Comparison of ENCODE assay signal across 21 cellular contexts in the genomic region with DNA sequence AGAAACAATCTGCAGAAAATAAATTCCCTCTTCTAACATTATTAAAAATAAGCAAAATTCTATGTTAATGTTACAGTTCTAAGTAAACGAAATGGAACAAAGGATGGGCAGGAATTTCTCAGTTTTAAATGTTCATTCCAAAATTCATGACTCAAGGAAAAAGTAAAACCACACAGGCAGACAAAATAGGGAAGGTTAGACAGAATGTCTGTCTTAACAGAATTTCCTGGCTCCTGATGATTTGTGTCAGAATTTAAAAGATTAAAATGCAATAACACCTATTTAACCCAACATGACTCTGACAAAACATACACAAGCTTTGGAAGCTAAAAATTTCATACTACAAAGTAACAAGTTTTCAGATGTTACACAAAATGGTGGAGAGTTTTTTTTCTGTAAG. TPM values are rescaled to one million over a fixed set of nuclear protein-coding genes. Genes with fewer than 3 reads are reported as not detected.
DNase-seq lines count a peak whose midpoint lies in the region; ATAC-seq and TF ChIP-seq lines count a peak whose summit lies in the region.
"Had no signal": no experiment of that assay in that cellular context is flagged by ENCODE, and none has a peak within 500 bp of the region (broad histone marks: within the 10 kb centered on the region; RNA-seq: fewer than 3 reads in every experiment).

No MANE protein-coding gene starts in this region.

- no peaks in the 10 kb centered on the region for H3K36me3 Mint-ChIP-seq in chondrocyte (ENCODE audit: low read depth)
- peaks cover 48% of the 10 kb centered on the region for H3K36me3 Mint-ChIP-seq in CD4-positive, alpha-beta T cell (ENCODE audit: low read depth)

- no peaks in the 10 kb centered on the region for H3K9me3 Mint-ChIP-seq in chondrocyte (ENCODE audit: low read depth)
- H3K9me3 Mint-ChIP-seq in CD4-positive, alpha-beta T cell, result no peaks in the 10 kb centered on the region
- H3K9me3 Mint-ChIP-seq: activated naive CD8-positive, alpha-beta T cell treated with anti-CD3 and anti-CD28 coated beads, Interleukin-2, amount 50 U/mL, for 24 hours; activated T-helper 1 cell treated with anti-CD3 and anti-CD28 coated beads, Interleukin-12 subunit alpha, Interleukin-12 subunit beta, Interleukin-2, Interleukin-4 antibody, amounts not matched to agents 30 ng/mL and 10 ng/mL and 1 ng/mL, durations not matched to agents 14 hours and 24 hours and 36 hours had no signal

- CTCF ChIA-PET in CD4-positive, alpha-beta T cell (lab: Charles Lee), result interaction anchor here (1.1 to 1.3 kb wide), 2 partner anchors 65 to 79 kb away, joined by 3 to 6 read pairs; no protein-coding TSS in a partner anchor

- H3K4me1 ChIP-seq in left ventricle myocardium inferior (peaks cover 98% of the 10 kb centered on the region), right cardiac atrium (ENCODE audit: control insufficient read depth, insufficient read depth, low read length) (peaks cover 8% of the 10 kb centered on the region), osteoblast (ENCODE audit: insufficient read depth, low read length) (peaks cover 37% of the 10 kb centered on the region), vagina (peaks cover 78% of the 10 kb centered on the region)
- H3K4me1 ChIP-seq: prostate gland had no signal

- peak overlapping the region; percentile 23 for H3K4me3 Mint-ChIP-seq in chondrocyte (ENCODE audit: unreplicated experiment)
- no peak overlapping the region for H3K4me3 Mint-ChIP-seq in CD4-positive, alpha-beta T cell
- H3K4me3 Mint-ChIP-seq: activated naive CD8-positive, alpha-beta T cell treated with anti-CD3 and anti-CD28 coated beads, Interleukin-2, amount 50 U/mL, for 24 hours; activated T-helper 1 cell treated with anti-CD3 and anti-CD28 coated beads, Interleukin-12 subunit alpha, Interleukin-12 subunit beta, Interleukin-2, Interleukin-4 antibody, amounts not matched to agents 30 ng/mL and 10 ng/mL and 1 ng/mL, durations not matched to agents 14 hours and 24 hours and 36 hours had no signal

- H3K79me2 ChIP-seq in osteoblast (ENCODE audit: insufficient read depth, low read length), result peaks cover 62% of the 10 kb centered on the region

- no peaks in the 10 kb centered on the region for H3K27me3 ChIP-seq in left ventricle myocardium inferior (ENCODE audit: low read depth)
- no peaks in the 10 kb centered on the region for H3K27me3 ChIP-seq in right cardiac atrium (ENCODE audit: control insufficient read depth, insufficient read depth)
- H3K27me3 ChIP-seq in osteoblast (ENCODE audit: insufficient read depth, low read length), result no peaks in the 10 kb centered on the region
- H3K27me3 ChIP-seq in vagina, result no peaks in the 10 kb centered on the region
- H3K27me3 ChIP-seq in CD4-positive, alpha-beta T cell (ENCODE audit: control insufficient read depth, insufficient read depth, low read length), result no peaks in the 10 kb centered on the region
- H3K27me3 ChIP-seq: dorsolateral prefrontal cortex, spleen had no signal

- WGBS in right cardiac atrium, result 43% methylated on average over 1 of the region's 1 CpG

- POLR2A ChIA-PET in CD4-positive, alpha-beta T cell (lab: Charles Lee), result no interaction called here

- H4K20me1 ChIP-seq in osteoblast (ENCODE audit: insufficient read depth, low read length), result no peaks in the 10 kb centered on the region

- peak overlapping the region; percentile 72 for H3K27ac Mint-ChIP-seq in chondrocyte (ENCODE audit: unreplicated experiment)
- no peak overlapping the region for H3K27ac Mint-ChIP-seq in CD4-positive, alpha-beta T cell
- H3K27ac Mint-ChIP-seq: activated naive CD8-positive, alpha-beta T cell treated with anti-CD3 and anti-CD28 coated beads, Interleukin-2, amount 50 U/mL, for 24 hours; activated T-helper 1 cell treated with anti-CD3 and anti-CD28 coated beads, Interleukin-12 subunit alpha, Interleukin-12 subunit beta, Interleukin-2, Interleukin-4 antibody, amounts not matched to agents 30 ng/mL and 10 ng/mL and 1 ng/mL, durations not matched to agents 14 hours and 24 hours and 36 hours had no signal

- H3K36me3 ChIP-seq in left ventricle myocardium inferior (no peaks in the 10 kb centered on the region), osteoblast (ENCODE audit: insufficient read depth, low read length) (no peaks in the 10 kb centered on the region), vagina (no peaks in the 10 kb centered on the region)
- H3K36me3 ChIP-seq: prostate gland had no signal

- no peak for ATAC-seq in right cardiac atrium
- no peak for ATAC-seq in HG02970 (IDR thresholded peaks at IDR 0.05; ENCODE audit: low FRiP score, unreplicated experiment)
- ATAC-seq in CD4-positive, alpha-beta T cell (ENCODE audit: poor library complexity), result no peak
- no peak for ATAC-seq in GM19397 (IDR thresholded peaks at IDR 0.05; ENCODE audit: unreplicated experiment)
- ATAC-seq: activated naive CD8-positive, alpha-beta T cell treated with anti-CD3 and anti-CD28 coated beads, Interleukin-2, amount 50 U/mL, for 24 hours had no signal

- H3K4me3 ChIP-seq in left ventricle myocardium inferior (no peak overlapping the region), right cardiac atrium (ENCODE audit: low read length) (no peak overlapping the region), osteoblast (ENCODE audit: insufficient read depth, low read length) (no peak overlapping the region), vagina (no peak overlapping the region)
- H3K4me3 ChIP-seq: dorsolateral prefrontal cortex, prostate gland, spleen had no signal

- DNase-seq in left ventricle myocardium inferior (no peak), right cardiac atrium (no peak), chondrocyte (ENCODE audit: low spot score) (no peak), osteoblast (ENCODE audit: insufficient read length, low spot score, missing footprints) (no peak), vagina (ENCODE audit: extremely low spot score in 2 of 2) (no peak)
- DNase-seq in CD4-positive, alpha-beta T cell, result no peak
- DNase-seq: activated naive CD8-positive, alpha-beta T cell treated with anti-CD3 and anti-CD28 coated beads, Interleukin-2, amount 50 U/mL, for 24 hours; dorsolateral prefrontal cortex; kidney glomerular epithelial cell; midbrain; NCI-H1105 treated with DMSO at 0.1 percent for 48 hours; NCI-H510A; RPMI8226; spleen; stimulated activated CD4-positive, alpha-beta T cell treated with anti-CD3 and anti-CD28 coated beads, Interleukin-4, amount 100 ng/mL, for 4 hours had no signal

- no peaks in the 10 kb centered on the region for H3K27me3 Mint-ChIP-seq in chondrocyte (ENCODE audit: low read depth)
- no peaks in the 10 kb centered on the region for H3K27me3 Mint-ChIP-seq in CD4-positive, alpha-beta T cell
- H3K27me3 Mint-ChIP-seq: activated naive CD8-positive, alpha-beta T cell treated with anti-CD3 and anti-CD28 coated beads, Interleukin-2, amount 50 U/mL, for 24 hours had no signal

- H3K27ac ChIP-seq in left ventricle myocardium inferior (replicated peaks) (peak overlapping the region; percentile 82), right cardiac atrium (ENCODE audit: low read length) (no peak overlapping the region), osteoblast (ENCODE audit: low read depth, low read length) (peak overlapping the region; percentile 35), vagina (peak overlapping the region; percentile 13)
- H3K27ac ChIP-seq in CD4-positive, alpha-beta T cell (ENCODE audit: low read depth, low read length), result no peak overlapping the region
- H3K27ac ChIP-seq: C4-2B had no signal

- H3K4me1 Mint-ChIP-seq in chondrocyte (ENCODE audit: low read depth), result peaks cover 80% of the 10 kb centered on the region
- H3K4me1 Mint-ChIP-seq in CD4-positive, alpha-beta T cell (ENCODE audit: low read depth), result peaks cover 54% of the 10 kb centered on the region

- H3K4me2 ChIP-seq in osteoblast (ENCODE audit: insufficient read depth, low read length), result peak overlapping the region; percentile 32

- no peak for TF ChIP-seq CTCF in left ventricle myocardium inferior (IDR thresholded peaks at IDR 0.05; ENCODE audit: borderline replicate concordance)
- TF ChIP-seq CTCF in chondrocyte (IDR thresholded peaks at IDR 0.05), result no peak
- no peak for TF ChIP-seq CTCF in osteoblast (IDR thresholded peaks at IDR 0.05; ENCODE audit: extremely low read depth, low read depth, low read length)
- no peak for TF ChIP-seq CTCF in vagina (IDR thresholded peaks at IDR 0.05)
- TF ChIP-seq CTCF in CD4-positive, alpha-beta T cell (IDR thresholded peaks at IDR 0.05), result no peak

- H3K9me3 ChIP-seq in left ventricle myocardium inferior (replicated peaks) (no peaks in the 10 kb centered on the region), right cardiac atrium (ENCODE audit: control insufficient read depth, low read length) (no peaks in the 10 kb centered on the region), osteoblast (ENCODE audit: low read depth, low read length) (no peaks in the 10 kb centered on the region), vagina (no peaks in the 10 kb centered on the region)
- peaks cover 5% of the 10 kb centered on the region for H3K9me3 ChIP-seq in CD4-positive, alpha-beta T cell (ENCODE audit: control insufficient read depth, low read length)
- H3K9me3 ChIP-seq: prostate gland had no signal

- intact Hi-C loops in left ventricle myocardium inferior (cut with micrococcal nuclease) (no loop called here), right cardiac atrium (cut with DNase I) (no loop called here), vagina (cut with DNase I) (no loop called here)
- intact Hi-C loops in CD4-positive, alpha-beta T cell (cut with DNase I, micrococcal nuclease), result no loop called here

- no peak for TF ChIP-seq POLR2A in vagina (IDR thresholded peaks at IDR 0.05)

- H2AFZ ChIP-seq in osteoblast (ENCODE audit: low read length), result no peak overlapping the region

RNA-seq across cellular contexts. Expression of a gene that starts 42.8 kb away (rescaled TPM):
- 66.9 TPM for total RNA-seq in left ventricle myocardium inferior
- 10 to 100 TPM; 61.0 to 82.7 (median 76.6) TPM for total RNA-seq in right cardiac atrium
- 33.7 TPM for polyA plus RNA-seq in right cardiac atrium
- total RNA-seq in chondrocyte, result 62.9 to 69.6 TPM (median 63.8 TPM) in 3 replicates
- 55.7 and 61.6 TPM in 2 replicates for total RNA-seq in osteoblast
- 87.2 TPM for total RNA-seq in vagina
- 10 to 100 TPM; 38.7 to 41.5 TPM for total RNA-seq in CD4-positive, alpha-beta T cell

RNA-seq across cellular contexts. Expression of a gene that starts 59.5 kb away (rescaled TPM):
- total RNA-seq in left ventricle myocardium inferior, result 4.0 TPM
- total RNA-seq in right cardiac atrium, result 1 to 10 TPM; 3.8 to 6.5 (median 4.9) TPM
- 5.9 TPM for polyA plus RNA-seq in right cardiac atrium
- total RNA-seq in chondrocyte, result 4.2 to 4.7 TPM (median 4.5 TPM) in 3 replicates
- total RNA-seq in osteoblast, result 1.8 and 3.3 TPM in 2 replicates
- total RNA-seq in vagina, result 18.4 TPM
- not detected for total RNA-seq in CD4-positive, alpha-beta T cell
- total RNA-seq: activated T-helper 1 cell treated with anti-CD3 and anti-CD28 coated beads, Interleukin-12 subunit alpha, Interleukin-12 subunit beta, Interleukin-2, Interleukin-4 antibody, amounts not matched to agents 30 ng/mL and 10 ng/mL and 1 ng/mL, durations not matched to agents 14 hours and 24 hours and 36 hours; bronchial epithelial cell had no signal

Comparison
In these comparisons a context has a peak if more than half of its experiments do, and no peak if none do; other contexts are left out.
1. H3K27ac ChIP-seq: peak in left ventricle myocardium inferior (single experiment), osteoblast (single experiment) and vagina (single experiment); none in right cardiac atrium (single experiment) and CD4-positive, alpha-beta T cell (single experiment).